Comparison of ENCODE assay signal across 7 cellular contexts in the genomic region with DNA sequence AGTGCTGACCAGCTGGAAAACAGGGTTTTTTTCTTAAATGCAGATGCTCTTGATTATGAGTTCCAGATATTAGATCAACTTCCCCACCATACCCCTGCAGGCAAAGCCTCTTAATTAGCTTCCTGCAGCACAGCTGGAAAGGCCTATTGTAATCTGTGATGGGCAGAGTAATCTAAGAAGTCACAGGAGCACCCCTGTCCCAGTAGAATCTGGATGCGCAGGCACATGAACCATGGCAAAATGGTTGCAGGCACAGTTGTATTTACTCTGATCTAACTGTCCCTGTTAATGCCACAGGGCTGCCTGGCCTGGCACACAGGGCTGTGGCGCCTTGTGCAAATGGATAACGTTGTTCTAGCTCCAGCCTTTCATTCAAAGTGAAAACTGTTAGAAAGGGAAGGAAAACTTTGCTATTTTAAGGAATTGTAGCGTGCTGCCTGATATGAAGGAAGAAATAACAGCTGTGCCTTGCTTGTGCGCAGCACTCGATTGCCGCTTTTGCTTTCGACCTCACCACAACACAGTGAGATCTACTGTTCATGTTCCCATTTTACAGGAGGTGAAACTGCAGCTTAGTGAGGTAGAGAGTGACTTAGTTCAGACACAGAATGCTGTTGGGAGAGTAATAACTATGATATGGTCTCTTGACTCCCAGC. TPM values are rescaled to one million over a fixed set of nuclear protein-coding genes. Genes with fewer than 3 reads are reported as not detected.
DNase-seq lines count a peak whose midpoint lies in the region; ATAC-seq, FAIRE-seq and TF ChIP-seq lines count a peak whose summit lies in the region.

No MANE protein-coding gene starts in this region.

- no peak overlapping the region for H3K4me3 ChIP-seq in endodermal cell (ENCODE audit: low read length)
- H3K4me3 ChIP-seq in suprapubic skin: peak overlapping the region; percentile 0

- H3K27me3 ChIP-seq in endodermal cell (ENCODE audit: control insufficient read depth, insufficient read depth, low read length, poor library complexity, severe bottlenecking) (peaks cover 52% of the 10 kb centered on the region), suprapubic skin (no peaks in the 10 kb centered on the region)

- H3K27me3 Mint-ChIP-seq in endodermal cell (ENCODE audit: insufficient read depth): peaks cover 62% of the 10 kb centered on the region
- peaks cover 18 to 38% (median 21%) of the 10 kb centered on the region in 5 donors for H3K27me3 Mint-ChIP-seq in naive thymus-derived CD8-positive, alpha-beta T cell
- H3K27me3 Mint-ChIP-seq in T-helper 17 cell: peaks cover 12% of the 10 kb centered on the region

- H3K4me3 Mint-ChIP-seq in endodermal cell: no peak overlapping the region
- H3K4me3 Mint-ChIP-seq in naive thymus-derived CD8-positive, alpha-beta T cell: peak overlapping the region in 1 of 10 donors; percentile 38
- no peak overlapping the region for H3K4me3 Mint-ChIP-seq in T-helper 17 cell

- H3K4me1 ChIP-seq in endodermal cell (ENCODE audit: control insufficient read depth, insufficient read depth, low read length) (no peaks in the 10 kb centered on the region), suprapubic skin (peaks cover 71% of the 10 kb centered on the region)

- DNase-seq in endodermal cell: peak; percentile 26
- DNase-seq in suprapubic skin (ENCODE audit: low spot score in 2 of 2): no peak
- DNase-seq in naive thymus-derived CD8-positive, alpha-beta T cell: no peak
- no peak for DNase-seq in T-helper 17 cell
- DNase-seq in urothelium cell line (ENCODE audit: low spot score): no peak

- FAIRE-seq in urothelium cell line (lab: Jason Lieb, UNC): no peak

- peaks cover 9% of the 10 kb centered on the region for H3K4me1 Mint-ChIP-seq in endodermal cell
- H3K4me1 Mint-ChIP-seq in naive thymus-derived CD8-positive, alpha-beta T cell: peaks cover 2 to 21% (median 6%) of the 10 kb centered on the region in 4 donors
- H3K4me1 Mint-ChIP-seq in T-helper 17 cell: peaks cover 15% of the 10 kb centered on the region

- no peak overlapping the region for H3K9ac ChIP-seq in endodermal cell (ENCODE audit: extremely low read depth, low read length, poor library complexity, severe bottlenecking)

- POLR2A ChIA-PET in naive thymus-derived CD8-positive, alpha-beta T cell (lab: Charles Lee): no interaction called here

- H3K36me3 ChIP-seq in endodermal cell (ENCODE audit: control insufficient read depth, insufficient read depth, low read length) (no peaks in the 10 kb centered on the region), suprapubic skin (no peaks in the 10 kb centered on the region)

- no peaks in the 10 kb centered on the region for H3K9me3 Mint-ChIP-seq in endodermal cell
- no peaks in the 10 kb centered on the region for H3K9me3 Mint-ChIP-seq in naive thymus-derived CD8-positive, alpha-beta T cell

- H3K36me3 Mint-ChIP-seq in endodermal cell (ENCODE audit: low read depth): no peaks in the 10 kb centered on the region
- no peaks in the 10 kb centered on the region for H3K36me3 Mint-ChIP-seq in naive thymus-derived CD8-positive, alpha-beta T cell
- no peaks in the 10 kb centered on the region for H3K36me3 Mint-ChIP-seq in T-helper 17 cell (ENCODE audit: low read depth)

- no peaks in the 10 kb centered on the region for H3K9me3 ChIP-seq in endodermal cell (ENCODE audit: control insufficient read depth, low read length)
- no peaks in the 10 kb centered on the region for H3K9me3 ChIP-seq in suprapubic skin
- H3K9me3 ChIP-seq in T-helper 17 cell (ENCODE audit: control insufficient read depth, low read length, poor library complexity, severe bottlenecking): no peaks in the 10 kb centered on the region

- H3K27ac Mint-ChIP-seq in endodermal cell: no peak overlapping the region
- peak overlapping the region in 2 of 10 donors; percentile 15 to 23 for H3K27ac Mint-ChIP-seq in naive thymus-derived CD8-positive, alpha-beta T cell
- no peak overlapping the region for H3K27ac Mint-ChIP-seq in T-helper 17 cell

- ATAC-seq in GM19463 (IDR thresholded peaks at IDR 0.05; ENCODE audit: unreplicated experiment) (peak; percentile 81), HG03520 (IDR thresholded peaks at IDR 0.05; ENCODE audit: unreplicated experiment) (peak; percentile 66), T-helper 17 cell (no peak)
- no peak for ATAC-seq in naive thymus-derived CD8-positive, alpha-beta T cell

- H3K27ac ChIP-seq in endodermal cell (ENCODE audit: low read depth, low read length) (no peak overlapping the region), suprapubic skin (no peak overlapping the region)

- TF ChIP-seq EP300 in suprapubic skin (IDR thresholded peaks at IDR 0.05): no peak

- 85 to 92% methylated on average over 7 to 8 of the region's 8 CpGs for WGBS in endodermal cell (ENCODE audit: insufficient coverage in 1 of 2, insufficient read length in 1 of 2), 2 experiments
- 69% methylated on average over 8 of the region's 8 CpGs for WGBS in suprapubic skin

- no peak for TF ChIP-seq CTCF in endodermal cell (conservative IDR thresholded peaks at IDR 0.05)
- TF ChIP-seq CTCF in suprapubic skin (IDR thresholded peaks at IDR 0.05): no peak

- no peak for TF ChIP-seq POLR2A in suprapubic skin (IDR thresholded peaks at IDR 0.05)

RNA-seq across cellular contexts. Expression of gene TGFBI, which starts 2.3 kb away (rescaled TPM):
- total RNA-seq in endodermal cell (1 to 10 TPM; 2.8 to 4.9 TPM), suprapubic skin (100 to 1,000 TPM; 300 to 719 (median 389) TPM), T-helper 17 cell (1 to 10 TPM; 6.6 to 8.6 TPM)
- 40.8 TPM for polyA plus RNA-seq in endodermal cell (2013, experiment 1 of 2)
- 59.6 TPM for polyA plus RNA-seq in endodermal cell (2013, experiment 2 of 2)
- 10 to 100 TPM in 1 of 2 experiments, 1 to 10 TPM in 1; 8.9 to 11.7 TPM for total RNA-seq in naive thymus-derived CD8-positive, alpha-beta T cell
- polyA plus RNA-seq in naive thymus-derived CD8-positive, alpha-beta T cell: 1 to 10 TPM in 1 of 3 donors, under 1 TPM in 1, not detected in 1; 0.34 to 3.2 TPM

Comparison
In these comparisons a context has a peak if more than half of its experiments do, and no peak if none do; other contexts are left out.
1. ATAC-seq: peak in GM19463 (single experiment) and HG03520 (single experiment); none in naive thymus-derived CD8-positive, alpha-beta T cell (0 of 2) and T-helper 17 cell (single experiment).
2. RNA of gene TGFBI, which starts 2.3 kb away (total RNA-seq): 300 to 719 TPM in suprapubic skin; 8.9 to 11.7 TPM in naive thymus-derived CD8-positive, alpha-beta T cell, 6.6 to 8.6 TPM in T-helper 17 cell and 2.8 to 4.9 TPM in endodermal cell; every median in the first group is over 10 times any median in the second.